Comparison of ENCODE assay signal across 8 cellular contexts in the genomic region with DNA sequence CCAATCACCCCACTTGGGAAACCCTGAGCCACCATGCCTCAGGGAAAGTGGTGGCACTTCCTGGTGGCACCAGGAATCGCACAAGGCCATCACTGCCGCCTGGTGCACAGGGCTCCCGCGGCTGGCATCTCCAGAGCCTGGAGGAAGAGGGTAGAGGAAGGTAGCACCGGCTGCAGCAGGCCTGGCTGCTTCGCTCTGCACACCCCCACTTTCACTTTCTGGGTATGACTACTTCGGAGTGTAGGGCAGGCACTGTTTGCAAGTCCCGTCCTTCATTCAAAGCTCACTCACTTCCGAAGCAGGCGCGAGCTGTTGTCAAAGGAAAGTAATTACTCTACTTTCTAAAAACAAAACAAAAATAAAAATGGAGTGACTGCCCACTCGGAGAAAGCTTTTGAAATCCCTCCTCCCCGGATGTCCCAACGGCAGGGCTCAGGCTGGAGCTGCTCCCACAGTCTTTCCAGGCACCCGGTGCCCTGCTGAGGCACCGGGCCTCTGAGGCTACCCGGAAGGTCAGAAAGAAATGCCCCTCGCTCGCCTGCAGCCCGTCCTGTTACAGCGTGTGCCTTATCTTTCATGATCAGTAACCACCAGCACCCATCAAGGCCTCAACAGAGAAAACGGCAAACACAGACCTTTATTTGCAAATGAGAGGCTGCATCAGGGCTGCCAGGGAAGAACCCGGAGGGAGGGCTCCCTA.
DNase-seq lines count a peak whose midpoint lies in the region; ATAC-seq and TF ChIP-seq lines count a peak whose summit lies in the region.

No MANE protein-coding gene starts in this region.

- H3K9ac ChIP-seq in muscle layer of colon (ENCODE audit: low read length), result peak overlapping the region; percentile 47

- no peaks in the 10 kb centered on the region for H3K9me3 ChIP-seq in muscle layer of colon (ENCODE audit: low read length)

- no peaks in the 10 kb centered on the region for H3K9me3 Mint-ChIP-seq in stimulated activated naive CD8-positive, alpha-beta T cell treated with anti-CD3 and anti-CD28 coated beads, Interleukin-15, Interleukin-2, amounts not matched to agents 100 ng/mL and 50 ng/mL, for 24 hours

- peak overlapping the region; percentile 89 for H3K4me3 Mint-ChIP-seq in stimulated activated naive CD8-positive, alpha-beta T cell treated with anti-CD3 and anti-CD28 coated beads, Interleukin-15, Interleukin-2, amounts not matched to agents 100 ng/mL and 50 ng/mL, for 24 hours

- no peaks in the 10 kb centered on the region for H3K36me3 ChIP-seq in muscle layer of colon (ENCODE audit: insufficient read depth, low read length)

- peaks cover 49% of the 10 kb centered on the region for H3K4me1 Mint-ChIP-seq in stimulated activated naive CD8-positive, alpha-beta T cell treated with anti-CD3 and anti-CD28 coated beads, Interleukin-15, Interleukin-2, amounts not matched to agents 100 ng/mL and 50 ng/mL, for 24 hours (ENCODE audit: low read depth)

- ATAC-seq in HG02588 (IDR thresholded peaks at IDR 0.05; ENCODE audit: unreplicated experiment), result no peak

- peak overlapping the region; percentile 91 for H3K27ac ChIP-seq in muscle layer of colon (ENCODE audit: low read depth, low read length)

- peaks cover 12% of the 10 kb centered on the region for H3K27me3 Mint-ChIP-seq in stimulated activated naive CD8-positive, alpha-beta T cell treated with anti-CD3 and anti-CD28 coated beads, Interleukin-15, Interleukin-2, amounts not matched to agents 100 ng/mL and 50 ng/mL, for 24 hours

- no peaks in the 10 kb centered on the region for H3K36me3 Mint-ChIP-seq in stimulated activated naive CD8-positive, alpha-beta T cell treated with anti-CD3 and anti-CD28 coated beads, Interleukin-15, Interleukin-2, amounts not matched to agents 100 ng/mL and 50 ng/mL, for 24 hours (ENCODE audit: low read depth)

- peak overlapping the region; percentile 92 for H3K27ac Mint-ChIP-seq in stimulated activated naive CD8-positive, alpha-beta T cell treated with anti-CD3 and anti-CD28 coated beads, Interleukin-15, Interleukin-2, amounts not matched to agents 100 ng/mL and 50 ng/mL, for 24 hours

- H3K27me3 ChIP-seq in muscle layer of colon (ENCODE audit: control insufficient read depth in 1 of 2, insufficient read depth in 2 of 2, low read length in 2 of 2), result no peaks in the 10 kb centered on the region

- peaks cover 51% of the 10 kb centered on the region for H3K4me1 ChIP-seq in muscle layer of colon (ENCODE audit: insufficient read depth, low read length)

- DNase-seq in Kasumi-1 (lab: John Stamatoyannopoulos, UW) (peak; percentile 57 to 58), NCI-H69 (lab: John Stamatoyannopoulos, UW) (no peak)
- DNase-seq in activated CD4-positive, alpha-beta T cell treated with anti-CD3 and anti-CD28 coated beads for 48 hours, result peak; percentile 82
- DNase-seq in effector CD4-positive, alpha-beta T cell, result peak; percentile 34

- peak; percentile 28 for TF ChIP-seq POLR2A in GM15510 (IDR thresholded peaks at IDR 0.05; ENCODE audit: borderline replicate concordance, extremely low read depth, insufficient read length)

- H3K4me3 ChIP-seq in muscle layer of colon (ENCODE audit: low read depth in 1 of 2, low read length in 2 of 2), result peak overlapping the region; percentile 66 to 96
